1 cellular context compared by ENCODE assay signal in genomic region chr1:1552263-1552639, GRCh38.
TF ChIP-seq lines count a peak whose summit lies in the region.

No MANE protein-coding gene starts in this region.

TF ChIP-seq in HepG2, 621 proteins besides CTCF, POLR2A, EP300 and RAD21:
- TF ChIP-seq ZNF619 (CRISPR knock-in tag; IDR thresholded peaks at IDR 0.05) (no peak), MAFF (IDR thresholded peaks at IDR 0.05; ENCODE audit: low read depth, low read length) (no peak), HOXA5 (CRISPR knock-in tag; IDR thresholded peaks at IDR 0.05) (no peak), ZSCAN5A (CRISPR knock-in tag; IDR thresholded peaks at IDR 0.05; ENCODE audit: borderline replicate concordance) (no peak), ZMAT5 (CRISPR knock-in tag; IDR thresholded peaks at IDR 0.05; ENCODE audit: borderline replicate concordance, low read depth) (no peak), RBM22 (optimal IDR thresholded peaks at IDR 0.05; ENCODE audit: low read length) (peak; percentile 33), HOXA3 (CRISPR knock-in tag; IDR thresholded peaks at IDR 0.05) (0 out of 2 replicates have a peak, but pooled peaks have one; percentile 2)
TF ChIP-seq in HepG2: peak in this region for 2.
